3 cellular contexts compared by ENCODE assay signal in genomic region chr14:58555647-58556046, GRCh38.
"Had no signal": no experiment of that assay in that cellular context is flagged by ENCODE, and none has a peak within 500 bp of the region (broad histone marks: within the 10 kb centered on the region; RNA-seq: fewer than 3 reads in every experiment).

No MANE protein-coding gene starts in this region.

- H3K4me3 ChIP-seq: GM23338 had no signal

- DNase-seq: H9, HCEC 1CT had no signal
